ENCODE assay signal across 9 cellular contexts in the genomic region with DNA sequence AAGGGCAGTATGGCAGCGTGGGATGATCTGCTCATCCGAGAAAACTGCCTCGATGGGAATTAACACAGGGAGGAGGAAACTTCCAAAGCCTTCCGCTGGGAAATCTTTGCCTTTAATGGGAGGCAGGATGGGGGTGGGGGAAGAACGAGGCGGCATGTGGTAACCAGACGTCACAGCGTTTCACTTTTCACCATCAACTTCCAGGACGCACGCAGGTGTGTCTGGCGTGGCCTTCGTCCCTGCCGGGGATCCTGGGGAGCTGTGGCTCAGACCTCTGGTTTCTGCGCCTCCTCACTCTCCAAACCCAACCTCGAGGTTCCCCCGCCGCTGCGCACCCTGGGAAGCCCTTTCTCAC. TPM values are rescaled to one million over a fixed set of nuclear protein-coding genes. Genes with fewer than 3 reads are reported as not detected.
A peak's percentile ranks its signal among the peaks of the same experiment; 100 is the strongest.
DNase-seq lines count a peak whose midpoint lies in the region; ATAC-seq, FAIRE-seq and TF ChIP-seq lines count a peak whose summit lies in the region.
"Had no signal": no experiment of that assay in that cellular context is flagged by ENCODE, and none has a peak within 500 bp of the region (broad histone marks: within the 10 kb centered on the region; RNA-seq: fewer than 3 reads in every experiment).

No MANE protein-coding gene starts in this region.

- intact Hi-C loops in IMR-90 (cut with micrococcal nuclease): no loop called here
- intact Hi-C loops in K562 (cut with micrococcal nuclease): loop anchor here (5.0 kb wide), 1 partner anchor 483 kb away; a partner anchor contains a TSS

- no peak overlapping the region for H4K5ac ChIP-seq in IMR-90 (ENCODE audit: low read depth, low read length)

- no peak overlapping the region for H4K8ac ChIP-seq in IMR-90 (ENCODE audit: low read depth in 2 of 2, low read length in 2 of 2)

- H2BK5ac ChIP-seq in IMR-90 (ENCODE audit: low read depth, low read length, poor library complexity, severe bottlenecking): no peak overlapping the region

- H2BK15ac ChIP-seq in IMR-90 (ENCODE audit: low read depth, low read length): no peak overlapping the region

- no peak overlapping the region for H2BK120ac ChIP-seq in IMR-90 (ENCODE audit: low read depth, low read length)

- H3K4me3 ChIP-seq in IMR-90 (ENCODE audit: insufficient read depth, low read depth, low read length) (peak overlapping the region; percentile 46), K562 (peak overlapping the region; percentile 44), liver (ENCODE audit: low read depth in 1 of 3, low read length in 3 of 3) (peak overlapping the region; percentile 55 to 82 (median 63)), upper lobe of left lung (peak overlapping the region; percentile 61 to 82 (median 66))

- no peak overlapping the region for H3K23ac ChIP-seq in IMR-90 (ENCODE audit: low read depth, low read length)

- peak overlapping the region; percentile 86 for H3K27ac Mint-ChIP-seq in activated naive CD4-positive, alpha-beta T cell treated with anti-CD3 and anti-CD28 coated beads, Interleukin-2, amount 50 U/mL, for 24 hours

- no peaks in the 10 kb centered on the region for H3K36me3 Mint-ChIP-seq in activated naive CD4-positive, alpha-beta T cell treated with anti-CD3 and anti-CD28 coated beads, Interleukin-2, amount 50 U/mL, for 24 hours

- H3K4me1 Mint-ChIP-seq in activated naive CD4-positive, alpha-beta T cell treated with anti-CD3 and anti-CD28 coated beads, Interleukin-2, amount 50 U/mL, for 24 hours: peaks cover 19% of the 10 kb centered on the region

- H3K4me1 ChIP-seq in IMR-90 (ENCODE audit: control insufficient read depth, insufficient read depth, low read length): no peaks in the 10 kb centered on the region
- H3K4me1 ChIP-seq in K562 (replicated peaks in 1 of 2; ENCODE audit: control insufficient read depth in 2 of 2, insufficient read depth in 2 of 2, low read length in 2 of 2): peaks cover 15 to 17% of the 10 kb centered on the region in 2 experiments; a peak in 4 of 5 replicates
- H3K4me1 ChIP-seq in liver (ENCODE audit: control insufficient read depth in 4 of 4, insufficient read depth in 4 of 4, low read length in 3 of 4): peaks cover 5 to 15% (median 9%) of the 10 kb centered on the region in 4 donors
- H3K4me1 ChIP-seq in upper lobe of left lung: peaks cover 6 to 15% (median 11%) of the 10 kb centered on the region in 4 donors

- BruUV-seq in IMR-90 (replicated peaks; lab: Mats Ljungman, UMichigan) (no TSS peak), K562 (replicated peaks; lab: Mats Ljungman, UMichigan) (no TSS peak)

- no CpG with 5 or more reads among the region's 18 CpGs for WGBS in IMR-90 (ENCODE audit: extremely low coverage in 2 of 2, insufficient read length in 1 of 2), 2 experiments
- 2% methylated on average over 18 of the region's 18 CpGs for WGBS in K562 (ENCODE audit: insufficient coverage, low coverage, missing lambda C conversion rate)
- WGBS in liver: 3% methylated on average over 18 of the region's 18 CpGs
- 4 to 5% methylated on average over 15 to 18 of the region's 18 CpGs for WGBS in upper lobe of left lung, 2 donors

- TF ChIP-seq EP300 in K562 (IDR thresholded peaks at IDR 0.05; ENCODE audit: low read length) (no peak), upper lobe of left lung (IDR thresholded peaks at IDR 0.05) (no peak)

- DNase-seq in activated naive CD4-positive, alpha-beta T cell (lab: John Stamatoyannopoulos, UW): no peak
- DNase-seq in IMR-90 (peak; percentile 16), K562 (ENCODE audit: extremely low read depth in 1 of 4, low spot score in 3 of 4) (no peak), upper lobe of left lung (peak in 1 of 2 donors; percentile 34), KG1 (lab: John Stamatoyannopoulos, UW) (no peak), CD1c-positive myeloid dendritic cell (ENCODE audit: extremely low spot score) (no peak)

- peak overlapping the region; percentile 87 for H3K4me3 Mint-ChIP-seq in activated naive CD4-positive, alpha-beta T cell treated with anti-CD3 and anti-CD28 coated beads, Interleukin-2, amount 50 U/mL, for 24 hours

- H2AK5ac ChIP-seq in IMR-90 (ENCODE audit: low read depth, low read length): no peak overlapping the region

- no peak overlapping the region for H3K14ac ChIP-seq in IMR-90 (replicated peaks; ENCODE audit: low read depth, low read length)

- dilution Hi-C loops in IMR-90 (cut with HindIII; ENCODE audit: low sequenced_read_pairs, unreplicated experiment): no loop called here

- no peaks in the 10 kb centered on the region for H3K9me3 ChIP-seq in IMR-90 (ENCODE audit: control insufficient read depth, insufficient read depth, low read length)
- H3K9me3 ChIP-seq in K562 (replicated peaks; ENCODE audit: control insufficient read depth, insufficient read depth, low read depth, low read length): no peaks in the 10 kb centered on the region
- H3K9me3 ChIP-seq in liver (ENCODE audit: control insufficient read depth in 4 of 4, low read length in 3 of 4): no peaks in the 10 kb centered on the region
- H3K9me3 ChIP-seq in upper lobe of left lung: no peaks in the 10 kb centered on the region

- no peak for TF ChIP-seq POLR2A in IMR-90 (IDR thresholded peaks at IDR 0.05; ENCODE audit: low read depth, low read length)
- TF ChIP-seq POLR2A in K562 (conservative IDR thresholded peaks at IDR 0.05): no peak
- TF ChIP-seq POLR2A in upper lobe of left lung (IDR thresholded peaks at IDR 0.05): peak in 2 of 4 donors; percentile 17 to 30

- H3K36me3 ChIP-seq in IMR-90 (ENCODE audit: control insufficient read depth, insufficient read depth, low read length) (no peaks in the 10 kb centered on the region), K562 (ENCODE audit: control insufficient read depth, insufficient read depth, low read length) (no peaks in the 10 kb centered on the region), liver (ENCODE audit: control insufficient read depth in 4 of 4, insufficient read depth in 3 of 4, low read depth in 1 of 4, low read length in 3 of 4) (no peaks in the 10 kb centered on the region), upper lobe of left lung (no peaks in the 10 kb centered on the region)

- H3K79me2 ChIP-seq in K562 (ENCODE audit: control insufficient read depth, insufficient read depth, low read length): no peaks in the 10 kb centered on the region

- no peak overlapping the region for H4K91ac ChIP-seq in IMR-90 (ENCODE audit: insufficient read depth, low read depth, low read length)

- ATAC-seq in IMR-90 (ENCODE audit: low read depth) (no peak), K562 (no peak), upper lobe of left lung (ENCODE audit: low FRiP score in 2 of 2) (no peak)

- peaks cover 8% of the 10 kb centered on the region; the same call in 1 of the 2 replicates for H3K27me3 ChIP-seq in IMR-90 (ENCODE audit: control insufficient read depth, insufficient read depth, low read length)
- peaks cover 23 to 31% of the 10 kb centered on the region in 2 experiments for H3K27me3 ChIP-seq in K562 (ENCODE audit: control insufficient read depth in 2 of 2, insufficient read depth in 2 of 2, low read length in 2 of 2)
- no peaks in the 10 kb centered on the region for H3K27me3 ChIP-seq in liver (ENCODE audit: control insufficient read depth in 4 of 4, insufficient read depth in 4 of 4, low read length in 3 of 4)
- H3K27me3 ChIP-seq in upper lobe of left lung: no peaks in the 10 kb centered on the region

- in situ Hi-C loops in IMR-90 (cut with MboI; ENCODE audit: low sequenced_read_pairs): no loop called here
- in situ Hi-C loops in K562 (cut with MboI): no loop called here

- H3K27ac ChIP-seq in IMR-90 (ENCODE audit: insufficient read depth, low read length): no peak overlapping the region
- no peak overlapping the region for H3K27ac ChIP-seq in K562 (ENCODE audit: extremely low read depth, low read depth, low read length)
- no peak overlapping the region for H3K27ac ChIP-seq in liver (ENCODE audit: low read depth in 1 of 2, low read length in 2 of 2)
- H3K27ac ChIP-seq in upper lobe of left lung: peak overlapping the region in 2 of 4 donors; percentile 63 to 81

- H3K56ac ChIP-seq in IMR-90 (ENCODE audit: extremely low read depth, insufficient read depth, low read length): no peak overlapping the region

- no peak overlapping the region for H3K18ac ChIP-seq in IMR-90 (ENCODE audit: low read depth, low read length)

- H3K4me2 ChIP-seq in IMR-90 (ENCODE audit: low read depth, low read length): peak overlapping the region; percentile 62
- peak overlapping the region; percentile 82 for H3K4me2 ChIP-seq in K562 (ENCODE audit: insufficient read depth, low read length)

- H3K27me3 Mint-ChIP-seq in activated naive CD4-positive, alpha-beta T cell treated with anti-CD3 and anti-CD28 coated beads, Interleukin-2, amount 50 U/mL, for 24 hours: no peaks in the 10 kb centered on the region

- POLR2A ChIA-PET in IMR-90 (lab: Charles Lee; ENCODE audit: unreplicated experiment) (no interaction called here), K562 (lab: Yijun Ruan, JAX) (interaction anchor here (0.6 to 1.8 kb wide), 4 partner anchors 8 to 286 kb away, joined by 3 to 7 read pairs (median 4); no protein-coding TSS in a partner anchor)

- H3K9me1 ChIP-seq in IMR-90 (ENCODE audit: insufficient read depth, low read length) (0 out of 2 replicates have a peak, but pooled peaks cover 4% of the 10 kb centered on the region), K562 (ENCODE audit: control insufficient read depth, insufficient read depth, low read length) (no peaks in the 10 kb centered on the region)

- no peak overlapping the region for H3K4ac ChIP-seq in IMR-90 (ENCODE audit: low read depth, low read length)

- no peak overlapping the region for H3K9ac ChIP-seq in IMR-90 (ENCODE audit: low read depth, low read length)
- peak overlapping the region in 1 of 2 experiments; percentile 68; a peak in 2 of 4 replicates for H3K9ac ChIP-seq in K562 (ENCODE audit: insufficient read depth in 1 of 2, low read depth in 2 of 2, low read length in 2 of 2)
- no peak overlapping the region for H3K9ac ChIP-seq in liver (ENCODE audit: low read depth in 1 of 2, low read length in 2 of 2)

- H2AFZ ChIP-seq in IMR-90 (replicated peaks; ENCODE audit: low read length, poor library complexity) (peak overlapping the region; percentile 98), K562 (ENCODE audit: low read depth, low read length) (peak overlapping the region; percentile 73)

- H2BK20ac ChIP-seq in IMR-90 (ENCODE audit: low read depth, low read length): no peak overlapping the region

- FAIRE-seq in K562 (lab: Jason Lieb, UNC): no peak

- H3K9me3 Mint-ChIP-seq in activated naive CD4-positive, alpha-beta T cell treated with anti-CD3 and anti-CD28 coated beads, Interleukin-2, amount 50 U/mL, for 24 hours: no peaks in the 10 kb centered on the region

- CTCF ChIA-PET in IMR-90 (lab: Yijun Ruan, JAX) (interaction anchor here (0.5 kb wide), 1 partner anchor 320 kb away, joined by 4 read pairs; no protein-coding TSS in a partner anchor), K562 (lab: Yijun Ruan, JAX; ENCODE audit: low intra/inter-chr PET ratio) (interaction anchor here (0.6 kb wide), 1 partner anchor 247 kb away, joined by 3 read pairs; no protein-coding TSS in a partner anchor)

- no peaks in the 10 kb centered on the region for H3K79me1 ChIP-seq in IMR-90 (ENCODE audit: low read depth in 1 of 2, low read length in 2 of 2)

- TF ChIP-seq RAD21 in IMR-90 (IDR thresholded peaks at IDR 0.05; ENCODE audit: low read length): no peak
- TF ChIP-seq RAD21 in K562 (CRISPR knock-in tag; conservative IDR thresholded peaks at IDR 0.05 in 1 of 2, IDR thresholded peaks at IDR 0.05 in 1 of 2): no peak
- TF ChIP-seq RAD21 in liver (IDR thresholded peaks at IDR 0.05): peak in 1 of 2 donors; percentile 36

- H2AK9ac ChIP-seq in IMR-90 (replicated peaks; ENCODE audit: low read depth, low read length, poor library complexity): peak overlapping the region; percentile 10

- TF ChIP-seq CTCF in IMR-90 (conservative IDR thresholded peaks at IDR 0.05; ENCODE audit: low read depth, low read length) (no peak), K562 (IDR thresholded peaks at IDR 0.05 in 2 of 3, conservative IDR thresholded peaks at IDR 0.05 in 1 of 3; ENCODE audit: insufficient read depth in 2 of 3, low read depth in 1 of 3, low read length in 3 of 3) (no peak), liver (IDR thresholded peaks at IDR 0.05; ENCODE audit: low read depth, low read length, missing input control) (no peak), upper lobe of left lung (IDR thresholded peaks at IDR 0.05) (peak in 1 of 6 experiments; percentile 35)

- no peaks in the 10 kb centered on the region for H4K20me1 ChIP-seq in IMR-90 (ENCODE audit: insufficient read depth, low read length)
- H4K20me1 ChIP-seq in K562 (replicated peaks; ENCODE audit: control insufficient read depth, insufficient read depth, low read length): no peaks in the 10 kb centered on the region

RNA-seq across cellular contexts. Expression of a gene that starts 0.3 kb away (rescaled TPM):
- total RNA-seq in IMR-90 (2012; rRNA removed): not detected in 2 replicates
- not detected in 2 replicates for polyA plus RNA-seq in IMR-90 (2012; rRNA removed)
- not detected in 2 replicates for polyA plus RNA-seq in IMR-90 (2012; cell fraction: cytosol; rRNA removed)
- polyA plus RNA-seq in IMR-90 (2012; cell fraction: nucleus; rRNA removed; ENCODE audit: low replicate concordance): 0.03 TPM in 1 of 2 replicates, not detected in the other
- total RNA-seq in K562 (2011; cell fraction: chromatin; rRNA removed; ENCODE audit: low replicate concordance): 0.16 TPM in 1 of 2 replicates, not detected in the other
- total RNA-seq in K562 (2011; cell fraction: nucleolus; rRNA removed): not detected in 2 replicates
- total RNA-seq in K562 (2011; cell fraction: nucleoplasm; rRNA removed): 0.15 TPM in 1 of 2 replicates, not detected in the other
- not detected in 2 replicates for total RNA-seq in K562 (2014; rRNA removed)
- not detected in 2 replicates for total RNA-seq in K562 (2014; rRNA removed; fragmentation: Illumina TruSeq; extraction: Trizol)
- not detected in 2 replicates for total RNA-seq in K562 (2015; rRNA removed; fragmentation: Illumina TruSeq; extraction: Trizol)
- not detected in 2 replicates for total RNA-seq in K562 (2021)
- polyA plus RNA-seq in K562 (2011; rRNA removed): 0.17 TPM in 1 of 2 replicates, not detected in the other
- 0.01 TPM in 1 of 2 replicates, not detected in the other for polyA plus RNA-seq in K562 (2011; cell fraction: cytosol; rRNA removed)
- polyA plus RNA-seq in K562 (2011; cell fraction: nucleus; rRNA removed): 0.07 TPM in 1 of 2 replicates, not detected in the other
- polyA plus RNA-seq in K562 (2012): 0.18 TPM in 1 of 2 replicates, not detected in the other
- not detected in 2 replicates for polyA plus RNA-seq in K562 (2014; fragmentation: Illumina TruSeq; extraction: Trizol)
- not detected for polyA plus RNA-seq in K562 (2014; fragmentation: Nextera tagmentation; extraction: Ambion mirVana)
- polyA plus RNA-seq in K562 (2014; rRNA removed): not detected in 2 replicates
- 0.07 TPM in 1 of 2 replicates, not detected in the other for polyA minus RNA-seq in K562 (2011; rRNA and poly(A)+ RNA removed)
- polyA minus RNA-seq in K562 (2011; cell fraction: cytosol; rRNA and poly(A)+ RNA removed): not detected in 2 replicates
- not detected in 2 replicates for polyA minus RNA-seq in K562 (2011; cell fraction: nucleus; rRNA and poly(A)+ RNA removed)
- under 1 TPM; 0.09 to 0.17 TPM for total RNA-seq in liver
- under 1 TPM in 1 of 2 donors, not detected in 1; 0.16 TPM for polyA plus RNA-seq in liver
- total RNA-seq in upper lobe of left lung: 10 to 100 TPM in 5 of 6 donors, under 1 TPM in 1; 0.46 to 68.4 (median 13.4) TPM
- total RNA-seq: lung microvascular endothelial cell had no signal

RNA-seq across cellular contexts. Expression of a gene that starts 17.9 kb away (rescaled TPM):
- total RNA-seq in IMR-90 (2012; rRNA removed) (0.36 and 0.56 TPM in 2 replicates), K562 (2014; rRNA removed) (0.33 and 1.4 TPM in 2 replicates), K562 (2014; rRNA removed; fragmentation: Illumina TruSeq; extraction: Trizol) (0.10 and 0.15 TPM in 2 replicates), K562 (2015; rRNA removed; fragmentation: Illumina TruSeq; extraction: Trizol) (0.40 and 0.79 TPM in 2 replicates), K562 (2021) (0.40 and 0.60 TPM in 2 replicates), liver (1 to 10 TPM; 6.1 to 7.2 TPM), upper lobe of left lung (10 to 100 TPM; 20.8 to 70.2 (median 36.8) TPM)
- polyA plus RNA-seq in IMR-90 (2012; rRNA removed) (0.48 and 0.65 TPM in 2 replicates), K562 (2011; rRNA removed) (3.4 and 4.5 TPM in 2 replicates), K562 (2014; fragmentation: Illumina TruSeq; extraction: Trizol) (0.45 and 0.65 TPM in 2 replicates), K562 (2014; fragmentation: Nextera tagmentation; extraction: Ambion mirVana) (under 1 TPM; 0.06 to 0.20 TPM), K562 (2014; rRNA removed) (0.09 and 0.24 TPM in 2 replicates), liver (1 to 10 TPM; 2.0 to 2.4 TPM)
- polyA plus RNA-seq in IMR-90 (2012; cell fraction: cytosol; rRNA removed): 0.37 and 0.54 TPM in 2 replicates
- polyA plus RNA-seq in IMR-90 (2012; cell fraction: nucleus; rRNA removed; ENCODE audit: low replicate concordance): 1.3 and 1.4 TPM in 2 replicates
- total RNA-seq in K562 (2011; cell fraction: chromatin; rRNA removed; ENCODE audit: low replicate concordance): 4.6 and 9.1 TPM in 2 replicates
- total RNA-seq in K562 (2011; cell fraction: nucleolus; rRNA removed): 5.5 and 5.9 TPM in 2 replicates
- total RNA-seq in K562 (2011; cell fraction: nucleoplasm; rRNA removed): 5.6 and 6.5 TPM in 2 replicates
- polyA plus RNA-seq in K562 (2011; cell fraction: cytosol; rRNA removed): 2.8 and 3.2 TPM in 2 replicates
- 10.8 and 11.2 TPM in 2 replicates for polyA plus RNA-seq in K562 (2011; cell fraction: nucleus; rRNA removed)
- polyA plus RNA-seq in K562 (2012): 0.43 and 1.8 TPM in 2 replicates
- 3.8 and 6.7 TPM in 2 replicates for polyA minus RNA-seq in K562 (2011; rRNA and poly(A)+ RNA removed)
- polyA minus RNA-seq in K562 (2011; cell fraction: cytosol; rRNA and poly(A)+ RNA removed): 2.5 and 2.6 TPM in 2 replicates
- polyA minus RNA-seq in K562 (2011; cell fraction: nucleus; rRNA and poly(A)+ RNA removed): 8.3 and 11.8 TPM in 2 replicates
